ENCODE assay signal across 16 cellular contexts in genomic region chr18:21441670-21442069, GRCh38.
A peak's percentile ranks its signal among the peaks of the same experiment; 100 is the strongest.
DNase-seq lines count a peak whose midpoint lies in the region; ATAC-seq and TF ChIP-seq lines count a peak whose summit lies in the region.
"Had no signal": no experiment of that assay in that cellular context is flagged by ENCODE, and none has a peak within 500 bp of the region (broad histone marks: within the 10 kb centered on the region; RNA-seq: fewer than 3 reads in every experiment).

No MANE protein-coding gene starts in this region.

- H3K36me3 Mint-ChIP-seq in endothelial cell (ENCODE audit: low read depth, unreplicated experiment) (peaks cover 28% of the 10 kb centered on the region), neural crest cell (ENCODE audit: low read depth) (peaks cover 14% of the 10 kb centered on the region)
- H3K36me3 Mint-ChIP-seq: CD8-positive, alpha-beta memory T cell had no signal

- H3K27ac Mint-ChIP-seq in endothelial cell (ENCODE audit: unreplicated experiment) (no peak overlapping the region), neural crest cell (ENCODE audit: unreplicated experiment) (peak overlapping the region; percentile 36)
- H3K27ac Mint-ChIP-seq: CD8-positive, alpha-beta memory T cell had no signal

- TF ChIP-seq CTCF in HEK293 (tag by site-specific recombination; IDR thresholded peaks at IDR 0.05) (no peak), endothelial cell (IDR thresholded peaks at IDR 0.05; ENCODE audit: unreplicated experiment) (no peak), neural crest cell (conservative IDR thresholded peaks at IDR 0.05) (no peak), gastrocnemius medialis (IDR thresholded peaks at IDR 0.05 in 4 of 5, conservative IDR thresholded peaks at IDR 0.05 in 1 of 5) (no peak), esophagus squamous epithelium (IDR thresholded peaks at IDR 0.05) (no peak)

- H3K27ac ChIP-seq in HEK293 (ENCODE audit: extremely low read depth, low read depth, low read length) (no peak overlapping the region), gastrocnemius medialis (peak overlapping the region in 3 of 4 donors; percentile 90 to 96 (median 92)), esophagus squamous epithelium (no peak overlapping the region)
- H3K27ac ChIP-seq: BLaER1, GM23248 had no signal

- intact Hi-C loops in gastrocnemius medialis (cut with DNase I; ENCODE audit: low total_unique reads) = loop anchor here (10.0 kb wide), 1 partner anchor 63 kb away; no protein-coding TSS in a partner anchor
- intact Hi-C loops in esophagus squamous epithelium (cut with DNase I) = loop anchor here (10.0 kb wide), 1 partner anchor 247 kb away; no protein-coding TSS in a partner anchor

- WGBS in esophagus squamous epithelium, 2 donors = 68 to 86% methylated on average over 3 of the region's 3 CpGs

- POLR2A ChIA-PET in HEK293 (lab: Yijun Ruan, JAX) = interaction anchor here (1.3 kb wide), 1 partner anchor 199 kb away, joined by 3 read pairs; no protein-coding TSS in a partner anchor

- no peak for DNase-seq in endothelial cell (ENCODE audit: low spot score)
- DNase-seq in neural crest cell (ENCODE audit: low read depth, low spot score) = no peak
- DNase-seq in gastrocnemius medialis = no peak
- DNase-seq in NCI-H2081 (lab: John Stamatoyannopoulos, UW) = no peak
- DNase-seq in activated CD4-positive, alpha-beta T cell treated with anti-CD3 and anti-CD28 coated beads, Interleukin-2, amount 50 U/mL, for 4 hours = no peak
- DNase-seq in esophagus squamous epithelium (lab: John Stamatoyannopoulos, UW) = no peak
- DNase-seq: 8988T; AML-193; Caco-2; CD8-positive, alpha-beta memory T cell; DND-41; GM23248 had no signal

- CTCF ChIA-PET in HEK293 (lab: Yijun Ruan, JAX) = interaction anchor here (0.7 to 8.5 kb wide), 3 partner anchors 189 to 246 kb away, joined by 3 to 112 read pairs (median 4); no protein-coding TSS in a partner anchor

- H3K9me3 ChIP-seq in HEK293 (ENCODE audit: control insufficient read depth, insufficient read depth, low read depth, low read length) (no peaks in the 10 kb centered on the region), gastrocnemius medialis (no peaks in the 10 kb centered on the region), esophagus squamous epithelium (no peaks in the 10 kb centered on the region)
- H3K9me3 ChIP-seq: BLaER1, Caco-2 had no signal

- peaks cover 11% of the 10 kb centered on the region for H3K4me1 Mint-ChIP-seq in endothelial cell (ENCODE audit: unreplicated experiment)
- H3K4me1 Mint-ChIP-seq in neural crest cell = peaks cover 4% of the 10 kb centered on the region
- H3K4me1 Mint-ChIP-seq: CD8-positive, alpha-beta memory T cell had no signal

- H3K4me3 Mint-ChIP-seq in endothelial cell (ENCODE audit: unreplicated experiment) (peak overlapping the region; percentile 59), neural crest cell (no peak overlapping the region)
- H3K4me3 Mint-ChIP-seq: CD8-positive, alpha-beta memory T cell had no signal

- in situ Hi-C loops in gastrocnemius medialis (cut with MboI; ENCODE audit: low sequenced_read_pairs in 4 of 4) = loop anchor here in 2 of 4 donors (5.0 to 10.0 kb wide), 2 partner anchors 244 to 247 kb away; no protein-coding TSS in a partner anchor

- no peaks in the 10 kb centered on the region for H3K9me3 Mint-ChIP-seq in endothelial cell (ENCODE audit: unreplicated experiment)
- no peaks in the 10 kb centered on the region for H3K9me3 Mint-ChIP-seq in neural crest cell

- H3K4me3 ChIP-seq in HEK293 (ENCODE audit: low read depth, low read length) (no peak overlapping the region), gastrocnemius medialis (no peak overlapping the region), esophagus squamous epithelium (no peak overlapping the region)
- H3K4me3 ChIP-seq: BLaER1, GM23248 had no signal

- ATAC-seq in gastrocnemius medialis (peak; percentile 49 to 59), HG02610 (IDR thresholded peaks at IDR 0.05; ENCODE audit: unreplicated experiment) (no peak)
- ATAC-seq: HCT116 had no signal

- H3K4me1 ChIP-seq in HEK293 (ENCODE audit: control insufficient read depth, insufficient read depth, low read length) (no peaks in the 10 kb centered on the region), gastrocnemius medialis (peaks cover 4 to 50% of the 10 kb centered on the region in 2 donors), esophagus squamous epithelium (no peaks in the 10 kb centered on the region)
- H3K4me1 ChIP-seq: BLaER1 had no signal

- no peak for TF ChIP-seq POLR2A in gastrocnemius medialis (IDR thresholded peaks at IDR 0.05)
- TF ChIP-seq POLR2A in esophagus squamous epithelium (IDR thresholded peaks at IDR 0.05) = no peak

- H3K27me3 ChIP-seq in gastrocnemius medialis = no peaks in the 10 kb centered on the region
- H3K27me3 ChIP-seq in esophagus squamous epithelium = peaks cover 0 to 5% (median 0%) of the 10 kb centered on the region in 4 donors
- H3K27me3 ChIP-seq: BLaER1 had no signal

- H3K36me3 ChIP-seq in HEK293 (ENCODE audit: control insufficient read depth in 2 of 2, insufficient read depth in 1 of 2, low read length in 2 of 2) (peaks cover 0 to 20% of the 10 kb centered on the region in 2 experiments; a peak in 2 of 3 replicates), gastrocnemius medialis (peaks cover 0 to 7% of the 10 kb centered on the region in 2 donors), esophagus squamous epithelium (no peaks in the 10 kb centered on the region)
- H3K36me3 ChIP-seq: BLaER1 had no signal

- peaks cover 2% of the 10 kb centered on the region for H3K27me3 Mint-ChIP-seq in endothelial cell (ENCODE audit: unreplicated experiment)
- H3K27me3 Mint-ChIP-seq in neural crest cell (ENCODE audit: low read depth) = no peaks in the 10 kb centered on the region

TF ChIP-seq in HEK293, 187 proteins besides CTCF, POLR2A, EP300 and RAD21:
- no peak for TF ChIP-seq ZNF394 (tag by site-specific recombination; IDR thresholded peaks at IDR 0.05; ENCODE audit: borderline replicate concordance)
- TF ChIP-seq PRDM10 (tag by site-specific recombination; IDR thresholded peaks at IDR 0.05) = 0 out of 2 replicates have a peak, but pooled peaks have one; percentile 38

Comparison
In these comparisons a context has a peak if more than half of its experiments do, and no peak if none do; other contexts are left out.
1. H3K27ac ChIP-seq: peak in gastrocnemius medialis (3 of 4); none in HEK293 (single experiment) and esophagus squamous epithelium (0 of 4).